Comparison of ENCODE assay signal across 8 cellular contexts in genomic region chr3:150787741-150788370, GRCh38.
DNase-seq lines count a peak whose midpoint lies in the region; ATAC-seq, FAIRE-seq and TF ChIP-seq lines count a peak whose summit lies in the region.

No MANE protein-coding gene starts in this region.

- H3K4me3 ChIP-seq in fibroblast of pulmonary artery (replicated peaks; ENCODE audit: low read depth, low read length) = no peak overlapping the region

- in situ Hi-C loops in KBM-7 (cut with MboI; ENCODE audit: low pct_unique_long_range_greater_than_20kb, low sequenced_read_pairs) = no loop called here

- no peak for FAIRE-seq in D721Med (lab: Jason Lieb, UNC)

- no peak overlapping the region for H3K27ac ChIP-seq in substantia nigra (ENCODE audit: low read depth, low read length, poor library complexity, severe bottlenecking)

- TF ChIP-seq CTCF in D721Med (IDR thresholded peaks at IDR 0.05; ENCODE audit: insufficient read depth, missing control alignments) (peak; percentile 99), fibroblast of pulmonary artery (IDR thresholded peaks at IDR 0.05; ENCODE audit: low read length, missing control alignments) (peak; percentile 89)

- no peak for DNase-seq in D721Med (ENCODE audit: insufficient read length, low spot score)
- DNase-seq in KBM-7 = peak; percentile 69
- peak; percentile 85 for DNase-seq in RKO (ENCODE audit: low spot score)
- peak; percentile 63 to 67 for DNase-seq in activated T-helper 1 cell treated with anti-CD3 and anti-CD28 coated beads, Interleukin-2, amount 50 U/mL, for 16 hours (ENCODE audit: low read depth in 1 of 2, low spot score in 1 of 2)
- peak; percentile 73 for DNase-seq in fibroblast of pulmonary artery (ENCODE audit: low read depth)
- peak in 54 of 56 donors; percentile 6 to 91 (median 57) for DNase-seq in nucleus accumbens (lab: John Stamatoyannopoulos, UW)
- DNase-seq in substantia nigra (lab: John Stamatoyannopoulos, UW) = peak in 45 of 49 donors; percentile 2 to 82 (median 59)

- peak; percentile 70 for ATAC-seq in GM21526 (IDR thresholded peaks at IDR 0.05; ENCODE audit: low FRiP score, unreplicated experiment)
